ENCODE assay signal across 11 cellular contexts in genomic region chr6:46925563-46926253, GRCh38. TPM values are rescaled to one million over a fixed set of nuclear protein-coding genes. Genes with fewer than 3 reads are reported as not detected.
DNase-seq lines count a peak whose midpoint lies in the region; ATAC-seq and TF ChIP-seq lines count a peak whose summit lies in the region.
"Had no signal": no experiment of that assay in that cellular context is flagged by ENCODE, and none has a peak within 500 bp of the region (broad histone marks: within the 10 kb centered on the region; RNA-seq: fewer than 3 reads in every experiment).

No MANE protein-coding gene starts in this region.

- H4K91ac ChIP-seq in IMR-90 (ENCODE audit: insufficient read depth, low read depth, low read length) = no peak overlapping the region

- WGBS in IMR-90 (ENCODE audit: extremely low coverage in 2 of 2, insufficient read length in 1 of 2), 2 experiments = no CpG with 5 or more reads among the region's 6 CpGs
- 14% methylated on average over 5 of the region's 6 CpGs for WGBS in mammary epithelial cell (ENCODE audit: low coverage, missing lambda C conversion rate)
- WGBS in thyroid gland, 2 donors = 69 to 74% methylated on average over 6 of the region's 6 CpGs

- no peak overlapping the region for H2AK9ac ChIP-seq in IMR-90 (replicated peaks; ENCODE audit: low read depth, low read length, poor library complexity)

- no peaks in the 10 kb centered on the region for H3K4me1 Mint-ChIP-seq in activated CD4-positive, alpha-beta memory T cell treated with anti-CD3 and anti-CD28 coated beads for 36 hours (ENCODE audit: low read depth)

- no peak overlapping the region for H3K14ac ChIP-seq in IMR-90 (replicated peaks; ENCODE audit: low read depth, low read length)

- no peak overlapping the region for H3K18ac ChIP-seq in IMR-90 (ENCODE audit: low read depth, low read length)

- no peak overlapping the region for H3K4me3 ChIP-seq in IMR-90 (ENCODE audit: insufficient read depth, low read depth, low read length)
- no peak overlapping the region for H3K4me3 ChIP-seq in mammary epithelial cell (replicated peaks in 1 of 3; ENCODE audit: insufficient read depth in 1 of 3, low read depth in 2 of 3, low read length in 3 of 3)
- H3K4me3 ChIP-seq in thyroid gland (replicated peaks in 1 of 3) = no peak overlapping the region

- no peak overlapping the region for H3K27ac Mint-ChIP-seq in activated CD4-positive, alpha-beta memory T cell treated with anti-CD3 and anti-CD28 coated beads for 36 hours
- H3K27ac Mint-ChIP-seq: stimulated activated naive CD8-positive, alpha-beta T cell treated with anti-CD3 and anti-CD28 coated beads, Interleukin-15, Interleukin-2, amounts not matched to agents 100 ng/mL and 50 ng/mL, for 24 hours had no signal

- no peak overlapping the region for H4K8ac ChIP-seq in IMR-90 (ENCODE audit: low read depth in 2 of 2, low read length in 2 of 2)

- no peak overlapping the region for H3K4me3 Mint-ChIP-seq in activated CD4-positive, alpha-beta memory T cell treated with anti-CD3 and anti-CD28 coated beads for 36 hours
- H3K4me3 Mint-ChIP-seq: stimulated activated naive CD8-positive, alpha-beta T cell treated with anti-CD3 and anti-CD28 coated beads, Interleukin-15, Interleukin-2, amounts not matched to agents 100 ng/mL and 50 ng/mL, for 24 hours had no signal

- H3K9me1 ChIP-seq in IMR-90 (ENCODE audit: insufficient read depth, low read length) = no peaks in the 10 kb centered on the region

- TF ChIP-seq CTCF in IMR-90 (conservative IDR thresholded peaks at IDR 0.05; ENCODE audit: low read depth, low read length) (no peak), mammary epithelial cell (conservative IDR thresholded peaks at IDR 0.05 in 1 of 2, IDR thresholded peaks at IDR 0.05 in 1 of 2; ENCODE audit: extremely low read depth in 1 of 2, insufficient read depth in 1 of 2, low read depth in 1 of 2, low read length in 2 of 2) (no peak), thyroid gland (IDR thresholded peaks at IDR 0.05) (no peak)

- no peak for TF ChIP-seq RAD21 in IMR-90 (IDR thresholded peaks at IDR 0.05; ENCODE audit: low read length)

- no peak overlapping the region for H3K27ac ChIP-seq in IMR-90 (ENCODE audit: insufficient read depth, low read length)
- peak overlapping the region; percentile 6 for H3K27ac ChIP-seq in mammary epithelial cell (ENCODE audit: insufficient read depth, low read depth, low read length)
- H3K27ac ChIP-seq in thyroid gland = no peak overlapping the region

- no peaks in the 10 kb centered on the region for H3K79me2 ChIP-seq in mammary epithelial cell (ENCODE audit: insufficient read depth, low read length)

- peaks cover 2% of the 10 kb centered on the region for H3K27me3 Mint-ChIP-seq in activated CD4-positive, alpha-beta memory T cell treated with anti-CD3 and anti-CD28 coated beads for 36 hours

- in situ Hi-C loops in IMR-90 (cut with MboI; ENCODE audit: low sequenced_read_pairs) (no loop called here), mammary epithelial cell (cut with MboI; ENCODE audit: low sequenced_read_pairs in 2 of 2) (no loop called here)

- no peaks in the 10 kb centered on the region for H3K9me3 ChIP-seq in IMR-90 (ENCODE audit: control insufficient read depth, insufficient read depth, low read length)
- H3K9me3 ChIP-seq in mammary epithelial cell (replicated peaks; ENCODE audit: insufficient read depth, low read length) = no peaks in the 10 kb centered on the region
- no peaks in the 10 kb centered on the region for H3K9me3 ChIP-seq in thyroid gland

- H2BK20ac ChIP-seq in IMR-90 (ENCODE audit: low read depth, low read length) = no peak overlapping the region

- no peaks in the 10 kb centered on the region for H3K79me1 ChIP-seq in IMR-90 (ENCODE audit: low read depth in 1 of 2, low read length in 2 of 2)

- H3K9ac ChIP-seq in IMR-90 (ENCODE audit: low read depth, low read length) = no peak overlapping the region
- H3K9ac ChIP-seq in mammary epithelial cell (ENCODE audit: insufficient read depth, low read length) = no peak overlapping the region

- CTCF ChIA-PET in IMR-90 (lab: Yijun Ruan, JAX) (no interaction called here), mammary epithelial cell (lab: Charles Lee; ENCODE audit: low non-redundant PET) (no interaction called here)
- CTCF ChIA-PET in activated CD4-positive, alpha-beta memory T cell treated with anti-CD3 and anti-CD28 coated beads for 36 hours (lab: Charles Lee) = no interaction called here

- H3K56ac ChIP-seq in IMR-90 (ENCODE audit: extremely low read depth, insufficient read depth, low read length) = no peak overlapping the region

- no peaks in the 10 kb centered on the region for H3K27me3 ChIP-seq in IMR-90 (ENCODE audit: control insufficient read depth, insufficient read depth, low read length)
- H3K27me3 ChIP-seq in mammary epithelial cell (ENCODE audit: insufficient read depth, low read length) = no peaks in the 10 kb centered on the region
- no peaks in the 10 kb centered on the region for H3K27me3 ChIP-seq in thyroid gland

- ATAC-seq in IMR-90 (ENCODE audit: low read depth) (peak; percentile 53; the same call in 1 of the 2 replicates), HG03175 (IDR thresholded peaks at IDR 0.05; ENCODE audit: unreplicated experiment) (no peak)

- no peaks in the 10 kb centered on the region for H3K9me3 Mint-ChIP-seq in activated CD4-positive, alpha-beta memory T cell treated with anti-CD3 and anti-CD28 coated beads for 36 hours

- H2AK5ac ChIP-seq in IMR-90 (ENCODE audit: low read depth, low read length) = no peak overlapping the region

- H2BK5ac ChIP-seq in IMR-90 (ENCODE audit: low read depth, low read length, poor library complexity, severe bottlenecking) = no peak overlapping the region

- H3K36me3 Mint-ChIP-seq in activated CD4-positive, alpha-beta memory T cell treated with anti-CD3 and anti-CD28 coated beads for 36 hours = no peaks in the 10 kb centered on the region

- BruUV-seq in IMR-90 (replicated peaks; lab: Mats Ljungman, UMichigan) (no TSS peak), mammary epithelial cell (replicated peaks; lab: Mats Ljungman, UMichigan) (no TSS peak)

- dilution Hi-C loops in IMR-90 (cut with HindIII; ENCODE audit: low sequenced_read_pairs, unreplicated experiment) = no loop called here
- dilution Hi-C loops in mammary epithelial cell (cut with HindIII; ENCODE audit: low sequenced_read_pairs) = no loop called here

- no peak overlapping the region for H2AFZ ChIP-seq in IMR-90 (replicated peaks; ENCODE audit: low read length, poor library complexity)
- H2AFZ ChIP-seq in mammary epithelial cell (ENCODE audit: low read depth, low read length) = no peak overlapping the region

- intact Hi-C loops in IMR-90 (cut with micrococcal nuclease) = no loop called here
- intact Hi-C loops in mammary epithelial cell (cut with micrococcal nuclease) = loop anchor here (1.0 kb wide), 1 partner anchor 49 kb away; no protein-coding TSS in a partner anchor
- intact Hi-C loops in activated CD4-positive, alpha-beta memory T cell treated with anti-CD3 and anti-CD28 coated beads for 36 hours (cut with micrococcal nuclease) = no loop called here
- intact Hi-C loops in thyroid gland (cut with DNase I) = no loop called here

- no peak overlapping the region for H3K23ac ChIP-seq in IMR-90 (ENCODE audit: low read depth, low read length)

- POLR2A ChIA-PET in IMR-90 (lab: Charles Lee; ENCODE audit: unreplicated experiment) = no interaction called here
- POLR2A ChIA-PET in activated CD4-positive, alpha-beta memory T cell treated with anti-CD3 and anti-CD28 coated beads for 36 hours (lab: Charles Lee) = no interaction called here

- H3K4me1 ChIP-seq in IMR-90 (ENCODE audit: control insufficient read depth, insufficient read depth, low read length) (no peaks in the 10 kb centered on the region), mammary epithelial cell (ENCODE audit: insufficient read depth, low read length) (peaks cover 21% of the 10 kb centered on the region), thyroid gland (peaks cover 15 to 21% of the 10 kb centered on the region in 2 donors)

- H3K4me2 ChIP-seq in IMR-90 (ENCODE audit: low read depth, low read length) (no peak overlapping the region), mammary epithelial cell (ENCODE audit: insufficient read depth, low read depth, low read length) (peak overlapping the region; percentile 38)

- DNase-seq in IMR-90 = peak; percentile 35
- peak; percentile 71 for DNase-seq in mammary epithelial cell
- DNase-seq in kidney tubule cell (ENCODE audit: low spot score) = peak; percentile 86
- DNase-seq in ureter (ENCODE audit: low spot score) = peak; percentile 49
- no peak for DNase-seq in activated CD4-positive, alpha-beta memory T cell treated with anti-CD3 and anti-CD28 coated beads for 36 hours
- no peak for DNase-seq in thyroid gland
- DNase-seq: activated T-cell treated with anti-CD3 and anti-CD28 coated beads, Interleukin-2, amount 50 U/mL, for 1 hour; NCI-H526; T-helper 9 cell had no signal

- no peak overlapping the region for H2BK15ac ChIP-seq in IMR-90 (ENCODE audit: low read depth, low read length)

- H3K36me3 ChIP-seq in IMR-90 (ENCODE audit: control insufficient read depth, insufficient read depth, low read length) (no peaks in the 10 kb centered on the region), mammary epithelial cell (ENCODE audit: insufficient read depth, low read length) (no peaks in the 10 kb centered on the region), thyroid gland (no peaks in the 10 kb centered on the region)

- TF ChIP-seq POLR2A in IMR-90 (IDR thresholded peaks at IDR 0.05; ENCODE audit: low read depth, low read length) (no peak), thyroid gland (IDR thresholded peaks at IDR 0.05) (no peak)

- H2BK120ac ChIP-seq in IMR-90 (ENCODE audit: low read depth, low read length) = no peak overlapping the region

- no peaks in the 10 kb centered on the region for H4K20me1 ChIP-seq in IMR-90 (ENCODE audit: insufficient read depth, low read length)
- no peaks in the 10 kb centered on the region for H4K20me1 ChIP-seq in mammary epithelial cell (ENCODE audit: insufficient read depth, low read length)

- no peak overlapping the region for H4K5ac ChIP-seq in IMR-90 (ENCODE audit: low read depth, low read length)

- no peak overlapping the region for H3K4ac ChIP-seq in IMR-90 (ENCODE audit: low read depth, low read length)

TF ChIP-seq in IMR-90, 13 proteins besides CTCF, POLR2A, EP300 and RAD21:
- no peak for TF ChIP-seq CHD1 (IDR thresholded peaks at IDR 0.05; ENCODE audit: low read depth, low read length)
- peak; percentile 35; the same call in 1 of the 2 replicates for TF ChIP-seq CEBPB (IDR thresholded peaks at IDR 0.05; ENCODE audit: low read depth, low read length)

RNA-seq across cellular contexts. Expression of gene ADGRF5, which starts 4.0 kb away (rescaled TPM):
- total RNA-seq in IMR-90 (2012; rRNA removed) = not detected in 2 replicates
- not detected in 2 replicates for polyA plus RNA-seq in IMR-90 (2012; rRNA removed)
- not detected in 2 replicates for polyA plus RNA-seq in IMR-90 (2012; cell fraction: cytosol; rRNA removed)
- polyA plus RNA-seq in IMR-90 (2012; cell fraction: nucleus; rRNA removed; ENCODE audit: low replicate concordance) = not detected in 2 replicates
- total RNA-seq in mammary epithelial cell = 1 to 10 TPM in 1 of 2 donors, under 1 TPM in 1; 0.09 to 1.5 TPM
- 0.01 TPM for polyA plus RNA-seq in mammary epithelial cell
- polyA minus RNA-seq in mammary epithelial cell = not detected
- total RNA-seq in ureter = 25.9 TPM
- total RNA-seq in activated CD4-positive, alpha-beta memory T cell treated with anti-CD3 and anti-CD28 coated beads for 36 hours = not detected
- 10 to 100 TPM; 33.2 to 85.3 (median 51.2) TPM for total RNA-seq in thyroid gland

Comparison
In these comparisons a context has a peak if more than half of its experiments do, and no peak if none do; other contexts are left out.
1. DNase-seq: peak in IMR-90 (single experiment), mammary epithelial cell (single experiment), kidney tubule cell (single experiment) and ureter (single experiment); none in activated CD4-positive, alpha-beta memory T cell treated with anti-CD3 and anti-CD28 coated beads for 36 hours (single experiment) and thyroid gland (0 of 2).
2. RNA of gene ADGRF5, which starts 4.0 kb away (total RNA-seq): 33.2 to 85.3 TPM in thyroid gland and 25.9 TPM in ureter (single experiment); 0.09 to 1.5 TPM in mammary epithelial cell, not detected in IMR-90 and not detected in activated CD4-positive, alpha-beta memory T cell treated with anti-CD3 and anti-CD28 coated beads for 36 hours; every median in the first group is over 10 times any median in the second.